Comparison of ENCODE assay signal across 1 cellular context in genomic region chr6:170552765-170553685, GRCh38.
TF ChIP-seq lines count a peak whose summit lies in the region.

Gene PSMB1 (minus strand): TSS chr6:170553307. CDS start chr6:170553242, 65 bp downstream.

TF ChIP-seq in HepG2, 621 proteins besides CTCF, POLR2A, EP300 and RAD21 (continued from another document and continues in another):
- TF ChIP-seq HDAC6 (IDR thresholded peaks at IDR 0.05; ENCODE audit: low read depth, low read length) (no peak), TGIF2 (CRISPR knock-in tag; IDR thresholded peaks at IDR 0.05) (peak; percentile 88; the same call in 1 of the 2 replicates), DMAP1 (CRISPR knock-in tag; IDR thresholded peaks at IDR 0.05) (peak; percentile 98), MIER2 (CRISPR knock-in tag; IDR thresholded peaks at IDR 0.05) (peak; percentile 24; the same call in 1 of the 2 replicates), GZF1 (CRISPR knock-in tag; IDR thresholded peaks at IDR 0.05) (no peak), ZC3H4 (CRISPR knock-in tag; IDR thresholded peaks at IDR 0.05; ENCODE audit: borderline replicate concordance) (peak; percentile 52; the same call in 1 of the 2 replicates), HBP1 (CRISPR knock-in tag; IDR thresholded peaks at IDR 0.05; ENCODE audit: low read depth) (peak; percentile 96), GLMP (CRISPR knock-in tag; IDR thresholded peaks at IDR 0.05; ENCODE audit: borderline replicate concordance) (no peak; the same call in 1 of the 2 replicates), PHF21A (CRISPR knock-in tag; IDR thresholded peaks at IDR 0.05) (no peak), ATF7-NPFF (CRISPR knock-in tag; IDR thresholded peaks at IDR 0.05; ENCODE audit: low read depth) (0 out of 2 replicates have a peak, but pooled peaks have one; percentile 54), ZNF768 (CRISPR knock-in tag; IDR thresholded peaks at IDR 0.05) (peak; percentile 78; the same call in 1 of the 2 replicates), TFAP4 (IDR thresholded peaks at IDR 0.05; ENCODE audit: borderline replicate concordance, low read depth) (peak; percentile 43; the same call in 1 of the 2 replicates), ZNF564 (CRISPR knock-in tag; IDR thresholded peaks at IDR 0.05) (no peak; the same call in 1 of the 2 replicates), ZNF691 (CRISPR knock-in tag; IDR thresholded peaks at IDR 0.05; ENCODE audit: borderline replicate concordance, low read depth) (0 out of 2 replicates have a peak, but pooled peaks have one; percentile 70), KAT2B (IDR thresholded peaks at IDR 0.05; ENCODE audit: borderline replicate concordance, low read depth, low read length) (no peak), NFE2L1 (CRISPR knock-in tag; IDR thresholded peaks at IDR 0.05; ENCODE audit: borderline replicate concordance) (peak; percentile 100), ETS1 (CRISPR knock-in tag; IDR thresholded peaks at IDR 0.05) (peak; percentile 77), ZMYM4 (CRISPR knock-in tag; IDR thresholded peaks at IDR 0.05) (peak; percentile 94), ZNF589 (CRISPR knock-in tag; conservative IDR thresholded peaks at IDR 0.05) (0 out of 2 replicates have a peak, but pooled peaks have one; percentile 49), ZNF775 (CRISPR knock-in tag; IDR thresholded peaks at IDR 0.05; ENCODE audit: borderline replicate concordance) (no peak), YEATS2 (CRISPR knock-in tag; IDR thresholded peaks at IDR 0.05; ENCODE audit: borderline replicate concordance) (peak; percentile 85), RBM22 (optimal IDR thresholded peaks at IDR 0.05; ENCODE audit: low read length) (no peak), NFYB (CRISPR knock-in tag; IDR thresholded peaks at IDR 0.05) (peak; percentile 49), SRSF4 (IDR thresholded peaks at IDR 0.05; ENCODE audit: low read depth, low read length, poor library complexity, severe bottlenecking) (no peak), ZFP91 (CRISPR knock-in tag; IDR thresholded peaks at IDR 0.05; ENCODE audit: borderline replicate concordance) (peak; percentile 79; the same call in 1 of the 2 replicates), ATF6 (CRISPR knock-in tag; conservative IDR thresholded peaks at IDR 0.05) (no peak), ZNF660 (CRISPR knock-in tag; IDR thresholded peaks at IDR 0.05; ENCODE audit: borderline replicate concordance, low read depth) (no peak), ZNF597 (CRISPR knock-in tag; IDR thresholded peaks at IDR 0.05) (no peak), STAG1 (CRISPR knock-in tag; IDR thresholded peaks at IDR 0.05) (no peak), ARID3A (IDR thresholded peaks at IDR 0.05; ENCODE audit: low read depth, low read length) (peak; percentile 29; the same call in 1 of the 2 replicates), ZNF354B (CRISPR knock-in tag; IDR thresholded peaks at IDR 0.05) (peak; percentile 72; the same call in 1 of the 2 replicates), BCL6 (CRISPR knock-in tag; IDR thresholded peaks at IDR 0.05) (no peak), ZNF562 (CRISPR knock-in tag; IDR thresholded peaks at IDR 0.05; ENCODE audit: borderline replicate concordance) (no peak), ZBTB42 (CRISPR knock-in tag; IDR thresholded peaks at IDR 0.05) (0 out of 2 replicates have a peak, but pooled peaks have one; percentile 18), ISX (CRISPR knock-in tag; conservative IDR thresholded peaks at IDR 0.05) (0 out of 2 replicates have a peak, but pooled peaks have one; percentile 59), IKZF1 (IDR thresholded peaks at IDR 0.05) (no peak), ZBTB20 (CRISPR knock-in tag; IDR thresholded peaks at IDR 0.05; ENCODE audit: borderline replicate concordance, low read depth) (no peak), TBX3 (IDR thresholded peaks at IDR 0.05; ENCODE audit: borderline replicate concordance) (no peak), ZNF503 (CRISPR knock-in tag; IDR thresholded peaks at IDR 0.05) (peak; percentile 39; the same call in 1 of the 2 replicates), IKZF4 (CRISPR knock-in tag; IDR thresholded peaks at IDR 0.05; ENCODE audit: borderline replicate concordance, low read depth, not compliant biosample characterization) (peak; percentile 79), CREM (IDR thresholded peaks at IDR 0.05) (peak; percentile 98), CREM (CRISPR knock-in tag; IDR thresholded peaks at IDR 0.05) (no peak), MLLT10 (CRISPR knock-in tag; IDR thresholded peaks at IDR 0.05) (0 out of 2 replicates have a peak, but pooled peaks have one; percentile 51), ZNF230 (CRISPR knock-in tag; IDR thresholded peaks at IDR 0.05) (peak; percentile 91; the same call in 1 of the 2 replicates), TRAFD1 (CRISPR knock-in tag; IDR thresholded peaks at IDR 0.05; ENCODE audit: borderline replicate concordance) (0 out of 2 replicates have a peak, but pooled peaks have one; percentile 88), ZNF275 (CRISPR knock-in tag; IDR thresholded peaks at IDR 0.05; ENCODE audit: borderline replicate concordance) (peak; percentile 72; the same call in 1 of the 2 replicates), ZNF761 (CRISPR knock-in tag; conservative IDR thresholded peaks at IDR 0.05) (0 out of 2 replicates have a peak, but pooled peaks have one; percentile 45)
